17 cellular contexts compared by ENCODE assay signal in the genomic region with DNA sequence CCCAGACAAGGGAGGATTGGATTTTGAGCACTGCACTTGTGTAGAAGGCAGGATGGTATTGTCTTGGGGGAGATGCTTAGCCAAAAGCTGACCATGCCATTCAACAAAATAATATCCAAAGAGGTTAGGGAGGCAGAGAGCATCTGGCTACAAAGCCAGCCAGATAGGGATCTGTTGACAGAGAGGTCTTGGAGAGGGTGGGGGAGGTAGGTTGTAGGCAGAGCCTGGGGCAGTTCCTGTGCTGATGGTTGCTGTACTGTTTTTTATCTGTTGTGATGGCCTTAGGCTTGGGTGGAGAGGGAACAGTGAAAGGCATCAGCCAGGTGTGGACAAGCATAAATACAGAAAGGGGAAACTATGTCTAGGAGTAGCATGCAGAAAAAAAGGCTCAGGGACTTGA.
"Had no signal": no experiment of that assay in that cellular context is flagged by ENCODE, and none has a peak within 500 bp of the region (broad histone marks: within the 10 kb centered on the region; RNA-seq: fewer than 3 reads in every experiment).

No MANE protein-coding gene starts in this region.

- H3K4me3 ChIP-seq: cardiac muscle cell, lower lobe of right lung, thyroid gland had no signal

- H3K27me3 Mint-ChIP-seq: activated CD4-positive, alpha-beta memory T cell treated with anti-CD3 and anti-CD28 coated beads for 36 hours; activated naive CD8-positive, alpha-beta T cell treated with anti-CD3 and anti-CD28 coated beads, Interleukin-2, amount 50 U/mL, for 24 hours; progenitor cell of endocrine pancreas; stimulated activated naive CD8-positive, alpha-beta T cell treated with anti-CD3 and anti-CD28 coated beads, Interleukin-15, Interleukin-2, amounts not matched to agents 100 ng/mL and 50 ng/mL, for 24 hours had no signal

- H3K4me1 ChIP-seq: lower lobe of right lung, thyroid gland had no signal

- H3K4me3 Mint-ChIP-seq: activated CD4-positive, alpha-beta memory T cell treated with anti-CD3 and anti-CD28 coated beads for 36 hours; activated naive CD8-positive, alpha-beta T cell treated with anti-CD3 and anti-CD28 coated beads, Interleukin-2, amount 50 U/mL, for 24 hours; naive thymus-derived CD8-positive, alpha-beta T cell; stimulated activated naive CD8-positive, alpha-beta T cell treated with anti-CD3 and anti-CD28 coated beads, Interleukin-15, Interleukin-2, amounts not matched to agents 100 ng/mL and 50 ng/mL, for 24 hours; T-helper 1 cell treated with Interleukin-12 subunit alpha and Interleukin-12 subunit beta and Interleukin-4 antibody, amounts not matched to agents 30 μg/mL and 1 μg/mL, for 36 hours had no signal

- H3K36me3 ChIP-seq: cardiac muscle cell, lower lobe of right lung, thyroid gland had no signal

- H3K27ac Mint-ChIP-seq: activated CD4-positive, alpha-beta memory T cell treated with anti-CD3 and anti-CD28 coated beads for 36 hours; activated naive CD8-positive, alpha-beta T cell treated with anti-CD3 and anti-CD28 coated beads, Interleukin-2, amount 50 U/mL, for 24 hours; naive thymus-derived CD8-positive, alpha-beta T cell; progenitor cell of endocrine pancreas; stimulated activated naive CD8-positive, alpha-beta T cell treated with anti-CD3 and anti-CD28 coated beads, Interleukin-15, Interleukin-2, amounts not matched to agents 100 ng/mL and 50 ng/mL, for 24 hours; T-helper 1 cell treated with Interleukin-12 subunit alpha and Interleukin-12 subunit beta and Interleukin-4 antibody, amounts not matched to agents 30 μg/mL and 1 μg/mL, for 36 hours had no signal

- ATAC-seq: activated naive CD8-positive, alpha-beta T cell treated with anti-CD3 and anti-CD28 coated beads, Interleukin-2, amount 50 U/mL, for 24 hours; naive thymus-derived CD8-positive, alpha-beta T cell had no signal

- DNase-seq: activated CD4-positive, alpha-beta memory T cell treated with anti-CD3 and anti-CD28 coated beads for 36 hours; activated CD4-positive, alpha-beta T cell treated with anti-CD3 and anti-CD28 coated beads for 4 hours; activated CD4-positive, CD25-positive, alpha-beta regulatory T cell; activated gamma-delta T cell; activated naive CD4-positive, alpha-beta T cell treated with anti-CD3 and anti-CD28 coated beads, Interleukin-2, amount 50 U/mL, for 16 hours; activated naive CD8-positive, alpha-beta T cell treated with anti-CD3 and anti-CD28 coated beads, Interleukin-2, amount 50 U/mL, for 24 hours; cortex of kidney; kidney; lower lobe of right lung; naive thymus-derived CD8-positive, alpha-beta T cell; substantia nigra; thyroid gland had no signal

- H3K9me3 ChIP-seq: thyroid gland had no signal

- H3K36me3 Mint-ChIP-seq: activated CD4-positive, alpha-beta memory T cell treated with anti-CD3 and anti-CD28 coated beads for 36 hours; naive thymus-derived CD8-positive, alpha-beta T cell had no signal

- H3K27ac ChIP-seq: cardiac muscle cell, epithelial cell of prostate, lower lobe of right lung, thyroid gland had no signal

- H3K4me1 Mint-ChIP-seq: activated naive CD8-positive, alpha-beta T cell treated with anti-CD3 and anti-CD28 coated beads, Interleukin-2, amount 50 U/mL, for 24 hours; naive thymus-derived CD8-positive, alpha-beta T cell had no signal

- H3K27me3 ChIP-seq: cardiac muscle cell, thyroid gland had no signal
